In the genomic region with DNA sequence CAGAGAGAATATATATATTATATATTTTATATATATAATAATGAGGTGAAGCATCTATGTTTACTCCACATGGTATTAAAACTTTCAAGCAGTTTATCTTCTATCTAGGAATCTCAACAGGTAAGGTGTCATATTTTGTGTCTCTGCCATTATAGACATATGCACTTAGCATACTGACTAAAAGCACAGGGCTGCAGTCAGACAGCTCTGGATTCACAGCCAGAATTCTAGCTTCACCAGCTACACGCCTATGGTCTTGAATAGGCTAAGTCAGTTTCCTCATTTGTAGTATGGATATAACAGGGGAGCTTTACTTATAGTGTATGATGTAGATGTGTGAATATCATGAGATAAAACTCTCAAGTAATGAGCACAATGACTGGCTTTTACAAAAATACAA, we compare ENCODE assay signal across 1 cellular context.
TF ChIP-seq lines count a peak whose summit lies in the region.

No MANE protein-coding gene starts in this region.

TF ChIP-seq in endothelial cell of umbilical vein, 7 proteins besides CTCF, POLR2A, EP300 and RAD21:
- no peak for TF ChIP-seq MYC (IDR thresholded peaks at IDR 0.05; ENCODE audit: low read depth, low read length)
- TF ChIP-seq, protein P1, sequence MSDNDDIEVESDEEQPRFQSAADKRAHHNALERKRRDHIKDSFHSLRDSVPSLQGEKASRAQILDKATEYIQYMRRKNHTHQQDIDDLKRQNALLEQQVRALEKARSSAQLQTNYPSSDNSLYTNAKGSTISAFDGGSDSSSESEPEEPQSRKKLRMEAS (IDR thresholded peaks at IDR 0.05; ENCODE audit: insufficient read depth, insufficient read length): no peak
- TF ChIP-seq EZH2 (IDR thresholded peaks at IDR 0.05; ENCODE audit: borderline replicate concordance, low read depth, low read length, severe bottlenecking): no peak
- TF ChIP-seq POLR2AphosphoS5 (IDR thresholded peaks at IDR 0.05; ENCODE audit: insufficient read depth, low read depth, low read length): no peak
- no peak for TF ChIP-seq FOS (IDR thresholded peaks at IDR 0.05; ENCODE audit: borderline replicate concordance, insufficient read depth, low read length)
- TF ChIP-seq JUN (IDR thresholded peaks at IDR 0.05; ENCODE audit: borderline replicate concordance, insufficient read depth, insufficient read length, low read depth): no peak
- TF ChIP-seq GATA2 (IDR thresholded peaks at IDR 0.05; ENCODE audit: insufficient read depth, insufficient read length, low read depth, low read length): no peak
